In genomic region chr6:15033850-15034203, GRCh38 we compare ENCODE assay signal across 13 cellular contexts.
"Had no signal": no experiment of that assay in that cellular context is flagged by ENCODE, and none has a peak within 500 bp of the region (broad histone marks: within the 10 kb centered on the region; RNA-seq: fewer than 3 reads in every experiment).

No MANE protein-coding gene starts in this region.

- ATAC-seq: naive thymus-derived CD8-positive, alpha-beta T cell; pancreas; right lobe of liver; WTC11 had no signal

- H3K27ac ChIP-seq: dorsolateral prefrontal cortex, epithelial cell of prostate, pancreas, right lobe of liver, testis had no signal

- H3K9me3 ChIP-seq: pancreas, right lobe of liver, testis had no signal

- H3K36me3 ChIP-seq: pancreas, right lobe of liver had no signal

- H3K4me3 ChIP-seq: dorsolateral prefrontal cortex, pancreas, right lobe of liver, testis had no signal

- H3K27me3 ChIP-seq: dorsolateral prefrontal cortex, pancreas, right lobe of liver, testis had no signal

- H3K4me1 ChIP-seq: pancreas, testis had no signal

- DNase-seq: activated effector memory CD4-positive, alpha-beta T cell treated with Interleukin-2 at 50 U/mL for 16 hours; activated naive CD4-positive, alpha-beta T cell treated with anti-CD3 and anti-CD28 coated beads, Interleukin-2, amount 10 ng/mL, durations not matched to agents 7 days and 5 days; anterior cingulate cortex; caudate nucleus; dorsolateral prefrontal cortex; foreskin fibroblast; naive thymus-derived CD8-positive, alpha-beta T cell; pancreas; right lobe of liver; small intestine; testis had no signal
